Comparison of ENCODE assay signal across 1 cellular context in the genomic region with DNA sequence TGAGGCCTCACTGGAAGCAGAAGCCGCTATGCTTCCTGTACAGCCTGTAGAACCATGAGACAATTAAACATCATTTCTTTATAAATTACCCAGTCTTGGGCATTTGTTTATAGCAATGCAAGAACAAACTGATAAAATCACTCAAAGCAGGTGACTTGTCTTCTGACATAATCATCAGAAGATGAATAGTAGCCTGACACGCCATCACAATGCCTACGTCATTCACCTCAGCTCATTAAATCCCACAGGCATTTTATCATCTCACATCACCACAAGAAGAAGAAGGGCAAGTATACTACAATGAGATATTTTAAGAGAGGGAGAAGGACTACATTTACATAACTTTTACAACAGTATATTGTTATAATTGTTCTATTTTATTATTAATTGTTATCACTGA.
TF ChIP-seq lines count a peak whose summit lies in the region.

No MANE protein-coding gene starts in this region.

TF ChIP-seq in IMR-90, 13 proteins besides CTCF, POLR2A, EP300 and RAD21 (continued from another document):
- TF ChIP-seq, protein P1, sequence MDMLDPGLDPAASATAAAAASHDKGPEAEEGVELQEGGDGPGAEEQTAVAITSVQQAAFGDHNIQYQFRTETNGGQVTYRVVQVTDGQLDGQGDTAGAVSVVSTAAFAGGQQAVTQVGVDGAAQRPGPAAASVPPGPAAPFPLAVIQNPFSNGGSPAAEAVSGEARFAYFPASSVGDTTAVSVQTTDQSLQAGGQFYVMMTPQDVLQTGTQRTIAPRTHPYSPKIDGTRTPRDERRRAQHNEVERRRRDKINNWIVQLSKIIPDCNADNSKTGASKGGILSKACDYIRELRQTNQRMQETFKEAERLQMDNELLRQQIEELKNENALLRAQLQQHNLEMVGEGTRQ (IDR thresholded peaks at IDR 0.05; ENCODE audit: low read depth, low read length), result no peak
- TF ChIP-seq FOS (IDR thresholded peaks at IDR 0.05; ENCODE audit: low read depth, low read length) (no peak), SMC3 (IDR thresholded peaks at IDR 0.05; ENCODE audit: low read depth, low read length) (no peak), RFX5 (IDR thresholded peaks at IDR 0.05; ENCODE audit: low read depth, low read length) (no peak), CEBPB (IDR thresholded peaks at IDR 0.05; ENCODE audit: low read depth, low read length) (no peak), CHD1 (IDR thresholded peaks at IDR 0.05; ENCODE audit: low read depth, low read length) (no peak), MAZ (IDR thresholded peaks at IDR 0.05; ENCODE audit: borderline replicate concordance, low read depth, low read length) (no peak), MAFK (IDR thresholded peaks at IDR 0.05; ENCODE audit: low read depth, low read length) (no peak), MXI1 (IDR thresholded peaks at IDR 0.05; ENCODE audit: borderline replicate concordance, low read depth, low read length) (no peak)
- TF ChIP-seq, protein P2, sequence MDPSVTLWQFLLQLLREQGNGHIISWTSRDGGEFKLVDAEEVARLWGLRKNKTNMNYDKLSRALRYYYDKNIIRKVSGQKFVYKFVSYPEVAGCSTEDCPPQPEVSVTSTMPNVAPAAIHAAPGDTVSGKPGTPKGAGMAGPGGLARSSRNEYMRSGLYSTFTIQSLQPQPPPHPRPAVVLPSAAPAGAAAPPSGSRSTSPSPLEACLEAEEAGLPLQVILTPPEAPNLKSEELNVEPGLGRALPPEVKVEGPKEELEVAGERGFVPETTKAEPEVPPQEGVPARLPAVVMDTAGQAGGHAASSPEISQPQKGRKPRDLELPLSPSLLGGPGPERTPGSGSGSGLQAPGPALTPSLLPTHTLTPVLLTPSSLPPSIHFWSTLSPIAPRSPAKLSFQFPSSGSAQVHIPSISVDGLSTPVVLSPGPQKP (IDR thresholded peaks at IDR 0.05; ENCODE audit: borderline replicate concordance, low read depth, low read length), result no peak
TF ChIP-seq in IMR-90: peak in this region for 0.
